Comparison of ENCODE assay signal across 20 cellular contexts in the genomic region with DNA sequence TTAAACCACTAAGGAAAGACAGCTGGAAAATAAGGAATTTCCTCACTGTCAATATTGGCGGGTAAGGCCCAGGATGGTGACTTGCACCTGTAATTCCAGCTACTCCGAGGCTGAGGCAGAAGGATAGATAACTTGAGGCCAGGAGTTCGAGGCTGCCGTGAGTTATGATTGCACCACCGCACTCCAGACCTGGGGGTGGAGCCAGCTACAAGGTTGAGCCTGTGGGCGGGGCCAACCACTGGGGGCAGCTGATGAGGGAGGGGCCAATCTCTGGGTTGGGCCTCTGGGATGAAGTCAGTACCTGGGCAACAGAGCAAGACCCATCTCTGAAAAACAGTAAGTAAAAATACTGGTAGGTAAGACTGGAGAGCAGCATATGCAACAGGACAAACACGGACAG.
DNase-seq lines count a peak whose midpoint lies in the region; ATAC-seq and TF ChIP-seq lines count a peak whose summit lies in the region.
"Had no signal": no experiment of that assay in that cellular context is flagged by ENCODE, and none has a peak within 500 bp of the region (broad histone marks: within the 10 kb centered on the region; RNA-seq: fewer than 3 reads in every experiment).

No MANE protein-coding gene starts in this region.

- TF ChIP-seq CTCF in GM13977 (IDR thresholded peaks at IDR 0.05; ENCODE audit: extremely low read depth, insufficient read depth, missing control alignments), result no peak

- H3K4me1 Mint-ChIP-seq in activated T-helper 1 cell treated with anti-CD3 and anti-CD28 coated beads, Interleukin-12 subunit alpha, Interleukin-12 subunit beta, Interleukin-2, Interleukin-4 antibody, amounts not matched to agents 30 ng/mL and 10 ng/mL and 1 ng/mL, durations not matched to agents 14 hours and 24 hours and 36 hours (ENCODE audit: low read depth), result peaks cover 52% of the 10 kb centered on the region

- in situ Hi-C loops in GM13977 (cut with MboI; ENCODE audit: low pct_unique_long_range_greater_than_20kb, low sequenced_read_pairs, unreplicated experiment), result no loop called here

- intact Hi-C loops in activated T-helper 1 cell treated with anti-CD3 and anti-CD28 coated beads, Interleukin-12 subunit alpha, Interleukin-12 subunit beta, Interleukin-2, Interleukin-4 antibody, amounts not matched to agents 30 ng/mL and 10 ng/mL and 1 ng/mL, durations not matched to agents 14 hours and 24 hours and 36 hours (cut with micrococcal nuclease), result no loop called here

- peaks cover 9% of the 10 kb centered on the region for H3K9me3 Mint-ChIP-seq in activated T-helper 1 cell treated with anti-CD3 and anti-CD28 coated beads, Interleukin-12 subunit alpha, Interleukin-12 subunit beta, Interleukin-2, Interleukin-4 antibody, amounts not matched to agents 30 ng/mL and 10 ng/mL and 1 ng/mL, durations not matched to agents 14 hours and 24 hours and 36 hours

- DNase-seq in activated CD4-positive, alpha-beta T cell treated with anti-CD3 and anti-CD28 coated beads for 48 hours, result peak; percentile 55
- no peak for DNase-seq in activated CD4-positive, alpha-beta T cell treated with anti-CD3 and anti-CD28 coated beads, Interleukin-2, amount 50 U/mL, for 1 hour
- DNase-seq in stimulated activated CD4-positive, alpha-beta T cell treated with anti-CD3 and anti-CD28 coated beads, Interleukin-4, amount 100 ng/mL, for 1 hour, result peak; percentile 16
- no peak for DNase-seq in stimulated activated CD4-positive, alpha-beta T cell treated with anti-CD3 and anti-CD28 coated beads, Interleukin-1b, Interleukin-23, amount 100 ng/mL, for 48 hours
- DNase-seq in activated T-helper 1 cell treated with anti-CD3 and anti-CD28 coated beads, Interleukin-12 subunit alpha, Interleukin-12 subunit beta, Interleukin-2, Interleukin-4 antibody, amounts not matched to agents 30 ng/mL and 10 ng/mL and 1 ng/mL, durations not matched to agents 14 hours and 24 hours and 36 hours (ENCODE audit: low spot score), result no peak
- DNase-seq in mesenteric fat pad (ENCODE audit: low spot score) (no peak), GM13977 (ENCODE audit: low spot score) (no peak)
- DNase-seq: AML-193; Calu3; CD4-positive, CD25-positive, alpha-beta regulatory T cell; DND-41; GDM1; HCEC 1CT; IMR-90; NCI-H1436 treated with DMSO at 0.1 percent for 48 hours; NCI-H2081; NCI-H2227 treated with DMSO at 0.1 percent for 48 hours; NCI-H524 treated with DMSO at 0.1 percent for 48 hours; PC-9 had no signal

- peak overlapping the region; percentile 41 for H3K27ac Mint-ChIP-seq in activated T-helper 1 cell treated with anti-CD3 and anti-CD28 coated beads, Interleukin-12 subunit alpha, Interleukin-12 subunit beta, Interleukin-2, Interleukin-4 antibody, amounts not matched to agents 30 ng/mL and 10 ng/mL and 1 ng/mL, durations not matched to agents 14 hours and 24 hours and 36 hours
- H3K27ac Mint-ChIP-seq: CD4-positive, CD25-positive, alpha-beta regulatory T cell had no signal

- ATAC-seq in HG03432 (IDR thresholded peaks at IDR 0.05; ENCODE audit: unreplicated experiment), result no peak

- peaks cover 8% of the 10 kb centered on the region for H3K27me3 Mint-ChIP-seq in activated T-helper 1 cell treated with anti-CD3 and anti-CD28 coated beads, Interleukin-12 subunit alpha, Interleukin-12 subunit beta, Interleukin-2, Interleukin-4 antibody, amounts not matched to agents 30 ng/mL and 10 ng/mL and 1 ng/mL, durations not matched to agents 14 hours and 24 hours and 36 hours (ENCODE audit: insufficient read depth)

- no peak overlapping the region for H3K4me3 Mint-ChIP-seq in activated T-helper 1 cell treated with anti-CD3 and anti-CD28 coated beads, Interleukin-12 subunit alpha, Interleukin-12 subunit beta, Interleukin-2, Interleukin-4 antibody, amounts not matched to agents 30 ng/mL and 10 ng/mL and 1 ng/mL, durations not matched to agents 14 hours and 24 hours and 36 hours
- H3K4me3 Mint-ChIP-seq: CD4-positive, CD25-positive, alpha-beta regulatory T cell had no signal

- H3K36me3 Mint-ChIP-seq in activated T-helper 1 cell treated with anti-CD3 and anti-CD28 coated beads, Interleukin-12 subunit alpha, Interleukin-12 subunit beta, Interleukin-2, Interleukin-4 antibody, amounts not matched to agents 30 ng/mL and 10 ng/mL and 1 ng/mL, durations not matched to agents 14 hours and 24 hours and 36 hours (ENCODE audit: low read depth), result peaks cover 7% of the 10 kb centered on the region
- H3K36me3 Mint-ChIP-seq: CD4-positive, CD25-positive, alpha-beta regulatory T cell had no signal

Comparison
In these comparisons a context has a peak if more than half of its experiments do, and no peak if none do; other contexts are left out.
1. DNase-seq: peak in activated CD4-positive, alpha-beta T cell treated with anti-CD3 and anti-CD28 coated beads for 48 hours (single experiment) and stimulated activated CD4-positive, alpha-beta T cell treated with anti-CD3 and anti-CD28 coated beads, Interleukin-4, amount 100 ng/mL, for 1 hour (single experiment); none in activated CD4-positive, alpha-beta T cell treated with anti-CD3 and anti-CD28 coated beads, Interleukin-2, amount 50 U/mL, for 1 hour (single experiment), stimulated activated CD4-positive, alpha-beta T cell treated with anti-CD3 and anti-CD28 coated beads, Interleukin-1b, Interleukin-23, amount 100 ng/mL, for 48 hours (single experiment), activated T-helper 1 cell treated with anti-CD3 and anti-CD28 coated beads, Interleukin-12 subunit alpha, Interleukin-12 subunit beta, Interleukin-2, Interleukin-4 antibody, amounts not matched to agents 30 ng/mL and 10 ng/mL and 1 ng/mL, durations not matched to agents 14 hours and 24 hours and 36 hours (single experiment), mesenteric fat pad (single experiment) and GM13977 (single experiment).